22 cellular contexts compared by ENCODE assay signal in the genomic region with DNA sequence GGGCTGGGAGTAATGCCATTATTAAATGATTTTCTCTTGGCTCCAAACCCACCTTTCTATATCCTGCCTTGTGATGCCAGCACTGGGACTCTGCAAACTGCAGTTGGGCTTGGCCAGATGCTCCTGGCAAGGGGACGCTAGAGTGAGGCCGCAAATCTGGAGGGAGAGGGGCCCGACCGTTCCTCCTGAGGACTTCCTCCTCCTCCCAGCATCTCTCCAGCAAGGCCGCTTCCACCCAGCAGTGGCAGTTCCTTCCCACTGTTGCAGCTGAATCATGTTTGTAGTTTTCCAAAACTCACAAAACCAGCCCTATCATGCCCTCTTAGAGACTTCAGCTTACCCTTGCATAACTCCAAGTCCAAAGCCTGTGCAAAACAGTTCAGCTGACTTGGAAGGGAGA.
"Had no signal": no experiment of that assay in that cellular context is flagged by ENCODE, and none has a peak within 500 bp of the region (broad histone marks: within the 10 kb centered on the region; RNA-seq: fewer than 3 reads in every experiment).

No MANE protein-coding gene starts in this region.

- DNase-seq: activated CD4-positive, alpha-beta T cell treated with anti-CD3 and anti-CD28 coated beads, Interleukin-2, amount 50 U/mL, for 1 hour; activated CD8-positive, alpha-beta memory T cell treated with anti-CD3 and anti-CD28 coated beads, Interleukin-2, amount 50 U/mL, for 4 hours; activated effector memory CD4-positive, alpha-beta T cell treated with anti-CD3 and anti-CD28 coated beads, Interleukin-2, amount 50 U/mL, for 16 hours; activated naive CD4-positive, alpha-beta T cell treated with anti-CD3 and anti-CD28 coated beads, Interleukin-2, amount 50 U/mL, for 16 hours; activated T-cell treated with anti-CD3 and anti-CD28 coated beads, Interleukin-2, amount 50 U/mL, for 48 hours; brain microvascular endothelial cell; left cardiac atrium; mesendoderm; naive thymus-derived CD4-positive, alpha-beta T cell; psoas muscle; small intestine; stimulated activated CD4-positive, alpha-beta T cell treated with anti-CD3 and anti-CD28 coated beads, Interleukin-15, amount 100 ng/mL, for 24 hours; stimulated activated CD4-positive, alpha-beta T cell treated with anti-CD3 and anti-CD28 coated beads, Interleukin-4, amount 100 ng/mL, for 1 hour; stimulated activated naive CD8-positive, alpha-beta T cell treated with anti-CD3 and anti-CD28 coated beads, Interleukin-15, amount 100 ng/mL, for 72 hours; T1000; trophoblast cell had no signal

- FAIRE-seq: small intestine had no signal

- H3K4me1 ChIP-seq: neural progenitor cell, psoas muscle had no signal

- H3K36me3 ChIP-seq: brain microvascular endothelial cell, neural progenitor cell, suprapubic skin had no signal

- H3K4me3 ChIP-seq: coronary artery, hepatocyte, neural progenitor cell, psoas muscle, suprapubic skin had no signal

- H3K27ac ChIP-seq: brain microvascular endothelial cell, coronary artery, hepatocyte, neural progenitor cell, psoas muscle, suprapubic skin had no signal

- H3K9me3 ChIP-seq: psoas muscle, suprapubic skin had no signal

- ATAC-seq: activated CD4-positive, CD25-positive, alpha-beta regulatory T cell treated with anti-CD3 and anti-CD28 coated beads, Interleukin-2, amount 50 U/mL, for 24 hours; left cardiac atrium; naive thymus-derived CD4-positive, alpha-beta T cell; psoas muscle; right cardiac atrium; stimulated activated naive CD8-positive, alpha-beta T cell treated with anti-CD3 and anti-CD28 coated beads, Interleukin-15, amount 100 ng/mL, for 72 hours had no signal

- H3K27me3 ChIP-seq: brain microvascular endothelial cell had no signal
